ENCODE assay signal across 8 cellular contexts in genomic region chr17:57084802-57085447, GRCh38. TPM values are rescaled to one million over a fixed set of nuclear protein-coding genes. Genes with fewer than 3 reads are reported as not detected.
DNase-seq lines count a peak whose midpoint lies in the region; ATAC-seq and TF ChIP-seq lines count a peak whose summit lies in the region.

Gene AKAP1 (plus strand): TSS chr17:57085246. CDS start chr17:57105465, 20,219 bp downstream.

- peak within 1 kb of the TSS; percentile 93 to 97 for H3K27ac ChIP-seq in prostate gland

- H3K9me3 ChIP-seq in prostate gland = no peaks in the 10 kb centered on the region

- peaks cover 5% of the 10 kb centered on the region for H3K4me1 ChIP-seq in prostate gland (replicated peaks)

- H3K36me3 ChIP-seq in prostate gland = no peaks in the 10 kb centered on the region

- ATAC-seq in GM18498 (IDR thresholded peaks at IDR 0.05; ENCODE audit: unreplicated experiment) (peak; percentile 84), HG02885 (IDR thresholded peaks at IDR 0.05; ENCODE audit: poor library complexity, unreplicated experiment) (peak; percentile 90), left cardiac atrium (peak; percentile 93 to 95)

- TF ChIP-seq CTCF in prostate gland (IDR thresholded peaks at IDR 0.05) = peak in 3 of 4 experiments; percentile 37 to 74 (median 63)

- peak within 1 kb of the TSS; percentile 71 to 89 for H3K4me3 ChIP-seq in prostate gland

- WGBS in prostate gland = under 1% methylated on average over 69 of the region's 85 CpGs

- TF ChIP-seq POLR2A in prostate gland (IDR thresholded peaks at IDR 0.05) = peak; percentile 92

- intact Hi-C loops in T-helper 1 cell treated with Interleukin-12 subunit alpha and Interleukin-12 subunit beta and Interleukin-4 antibody, amounts not matched to agents 30 ng/mL and 1 ng/mL, for 36 hours (cut with micrococcal nuclease) = loop anchor here (1.0 to 10.0 kb wide), 12 partner anchors 107 to 1550 kb away; partner anchors contain the start of genes COIL, DGKE, MKS1 and MRPS23
- intact Hi-C loops in left cardiac atrium (cut with DNase I) (loop anchor here in 1 of 2 donors (10.0 kb wide), 1 partner anchor 50 kb away; no protein-coding TSS in a partner anchor), prostate gland (cut with DNase I) (loop anchor here (5.0 kb wide), 1 partner anchor 53 kb away; no protein-coding TSS in a partner anchor)

- peak; percentile 89 for DNase-seq in NCI-H1694 (lab: John Stamatoyannopoulos, UW)
- DNase-seq in amniotic epithelial cell (ENCODE audit: low read depth) = peak; percentile 86
- peak; percentile 97 for DNase-seq in left cardiac atrium
- DNase-seq in prostate gland (ENCODE audit: low spot score) = peak; percentile 94
- DNase-seq in ureter (ENCODE audit: low spot score) = peak; percentile 96

- H3K27me3 ChIP-seq in prostate gland (replicated peaks; ENCODE audit: insufficient read depth) = no peaks in the 10 kb centered on the region

RNA-seq across cellular contexts. Expression of gene AKAP1, which starts in this region (rescaled TPM):
- 27.7 and 28.1 TPM in 2 replicates for total RNA-seq in T-helper 1 cell treated with Interleukin-12 subunit alpha and Interleukin-12 subunit beta and Interleukin-4 antibody, amounts not matched to agents 30 ng/mL and 1 ng/mL, for 36 hours
- 100 to 1,000 TPM in 1 of 2 donors, 10 to 100 TPM in 1; 86.3 to 131 TPM for total RNA-seq in left cardiac atrium
- total RNA-seq in prostate gland = 100 to 1,000 TPM in 1 of 2 donors, 10 to 100 TPM in 1; 61.7 to 124 TPM
- 76.7 TPM for total RNA-seq in ureter

Comparison
In these comparisons a context has a peak if more than half of its experiments do, and no peak if none do; other contexts are left out.
1. Peak in every context shown above with its lines: DNase-seq, ATAC-seq, H3K4me3 ChIP-seq and H3K27ac ChIP-seq.